8 cellular contexts compared by ENCODE assay signal in the genomic region with DNA sequence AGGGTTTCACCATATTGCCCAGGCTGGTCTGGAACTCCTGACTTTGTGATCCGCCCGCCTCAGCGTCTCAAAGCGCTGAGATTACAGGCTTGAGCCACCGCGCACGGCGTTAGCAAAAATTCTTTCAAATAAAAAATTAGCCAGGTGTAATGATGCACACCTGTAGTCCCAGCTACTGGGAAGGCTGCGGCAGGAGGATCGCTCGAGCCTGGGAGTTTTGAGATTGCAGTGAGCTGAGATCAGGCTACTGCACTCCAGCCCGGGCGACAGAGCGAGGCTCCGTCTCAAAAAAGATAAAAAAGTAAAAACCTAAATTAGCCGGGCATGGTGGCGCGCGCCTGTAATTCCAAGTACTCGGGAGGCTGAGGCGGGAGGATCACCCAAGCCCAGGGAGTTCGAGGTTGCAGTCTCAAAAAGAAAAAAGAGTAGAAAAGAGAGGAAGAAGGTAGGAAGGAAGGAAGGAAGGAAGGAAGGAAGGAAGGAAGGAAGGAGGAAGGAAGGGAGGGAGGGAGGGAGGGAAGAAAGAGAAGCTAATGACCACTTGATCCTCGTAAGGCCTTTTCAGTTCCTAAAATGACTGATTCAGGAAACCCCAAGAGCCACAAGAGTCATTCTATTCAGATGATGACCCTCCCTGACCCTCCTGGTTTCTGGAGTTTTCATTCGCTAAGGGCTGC. TPM values are rescaled to one million over a fixed set of nuclear protein-coding genes. Genes with fewer than 3 reads are reported as not detected.
DNase-seq lines count a peak whose midpoint lies in the region; ATAC-seq and TF ChIP-seq lines count a peak whose summit lies in the region.

No MANE protein-coding gene starts in this region.

- intact Hi-C loops in esophagus squamous epithelium (cut with DNase I): loop anchor here (5.0 kb wide), 1 partner anchor 70 kb away; no protein-coding TSS in a partner anchor

- no peak for TF ChIP-seq POLR2A in esophagus squamous epithelium (IDR thresholded peaks at IDR 0.05)

- peak overlapping the region; percentile 77 for H3K27ac ChIP-seq in SJCRH30
- H3K27ac ChIP-seq in esophagus squamous epithelium: peak overlapping the region; percentile 94 to 98 (median 96)
- peak overlapping the region; percentile 94 for H3K27ac ChIP-seq in rectal smooth muscle tissue (ENCODE audit: low read depth, low read length)

- no peaks in the 10 kb centered on the region for H3K4me1 ChIP-seq in SJCRH30
- peaks cover 13 to 40% (median 16%) of the 10 kb centered on the region in 3 donors for H3K4me1 ChIP-seq in esophagus squamous epithelium
- peaks cover 3% of the 10 kb centered on the region for H3K4me1 ChIP-seq in rectal smooth muscle tissue (ENCODE audit: control insufficient read depth, insufficient read depth, low read length)

- no peak for DNase-seq in SJCRH30
- DNase-seq in esophagus squamous epithelium (lab: John Stamatoyannopoulos, UW): no peak
- DNase-seq in NCI-H1436 treated with DMSO at 0.1 percent for 48 hours (lab: John Stamatoyannopoulos, UW): no peak
- DNase-seq in D341Med (ENCODE audit: low spot score): no peak
- no peak for DNase-seq in NCI-H524 treated with DMSO at 0.1 percent for 48 hours (lab: John Stamatoyannopoulos, UW)

- TF ChIP-seq CTCF in esophagus squamous epithelium (IDR thresholded peaks at IDR 0.05): no peak

- H3K9me3 ChIP-seq in SJCRH30 (replicated peaks): no peaks in the 10 kb centered on the region
- H3K9me3 ChIP-seq in esophagus squamous epithelium: no peaks in the 10 kb centered on the region

- H3K4me3 ChIP-seq in SJCRH30 (peak overlapping the region; percentile 66), esophagus squamous epithelium (peak overlapping the region; percentile 56 to 81 (median 68)), rectal smooth muscle tissue (ENCODE audit: low read length) (peak overlapping the region; percentile 72)

- H3K27me3 ChIP-seq in SJCRH30 (no peaks in the 10 kb centered on the region), esophagus squamous epithelium (no peaks in the 10 kb centered on the region), rectal smooth muscle tissue (ENCODE audit: control insufficient read depth, insufficient read depth, low read length) (no peaks in the 10 kb centered on the region)

- peak overlapping the region; percentile 61 for H3K9ac ChIP-seq in rectal smooth muscle tissue (ENCODE audit: low read length)

- ATAC-seq in GM18517 (IDR thresholded peaks at IDR 0.05; ENCODE audit: unreplicated experiment): peak; percentile 9
- ATAC-seq in HG02840 (IDR thresholded peaks at IDR 0.05; ENCODE audit: low FRiP score, unreplicated experiment): peak; percentile 29

- 77 to 86% methylated on average over 19 to 22 of the region's 24 CpGs for WGBS in esophagus squamous epithelium, 2 donors

- H3K36me3 ChIP-seq in SJCRH30: no peaks in the 10 kb centered on the region
- H3K36me3 ChIP-seq in esophagus squamous epithelium: no peaks in the 10 kb centered on the region
- no peaks in the 10 kb centered on the region for H3K36me3 ChIP-seq in rectal smooth muscle tissue (ENCODE audit: control insufficient read depth, insufficient read depth, low read length)

RNA-seq across cellular contexts. Expression of a gene that starts 59.2 kb away (rescaled TPM):
- 68.3 and 71.0 TPM in 2 replicates for total RNA-seq in SJCRH30 (2014; rRNA removed; shearing (Covaris generic))
- total RNA-seq in esophagus squamous epithelium: 1 to 10 TPM in 1 of 4 donors, under 1 TPM in 2, not detected in 1; 0.04 to 1.8 (median 0.38) TPM

Comparison
In these comparisons a context has a peak if more than half of its experiments do, and no peak if none do; other contexts are left out.
1. RNA of a gene that starts 59.2 kb away (total RNA-seq): 68.3 to 71.0 TPM in SJCRH30; 0.04 to 1.8 TPM in esophagus squamous epithelium; every median in the first group is over 10 times any median in the second.
2. Peak in every context shown above with its lines, with median percentiles within 50 percentile points of each other: H3K27ac ChIP-seq and H3K4me3 ChIP-seq.